ENCODE assay signal across 8 cellular contexts in the genomic region with DNA sequence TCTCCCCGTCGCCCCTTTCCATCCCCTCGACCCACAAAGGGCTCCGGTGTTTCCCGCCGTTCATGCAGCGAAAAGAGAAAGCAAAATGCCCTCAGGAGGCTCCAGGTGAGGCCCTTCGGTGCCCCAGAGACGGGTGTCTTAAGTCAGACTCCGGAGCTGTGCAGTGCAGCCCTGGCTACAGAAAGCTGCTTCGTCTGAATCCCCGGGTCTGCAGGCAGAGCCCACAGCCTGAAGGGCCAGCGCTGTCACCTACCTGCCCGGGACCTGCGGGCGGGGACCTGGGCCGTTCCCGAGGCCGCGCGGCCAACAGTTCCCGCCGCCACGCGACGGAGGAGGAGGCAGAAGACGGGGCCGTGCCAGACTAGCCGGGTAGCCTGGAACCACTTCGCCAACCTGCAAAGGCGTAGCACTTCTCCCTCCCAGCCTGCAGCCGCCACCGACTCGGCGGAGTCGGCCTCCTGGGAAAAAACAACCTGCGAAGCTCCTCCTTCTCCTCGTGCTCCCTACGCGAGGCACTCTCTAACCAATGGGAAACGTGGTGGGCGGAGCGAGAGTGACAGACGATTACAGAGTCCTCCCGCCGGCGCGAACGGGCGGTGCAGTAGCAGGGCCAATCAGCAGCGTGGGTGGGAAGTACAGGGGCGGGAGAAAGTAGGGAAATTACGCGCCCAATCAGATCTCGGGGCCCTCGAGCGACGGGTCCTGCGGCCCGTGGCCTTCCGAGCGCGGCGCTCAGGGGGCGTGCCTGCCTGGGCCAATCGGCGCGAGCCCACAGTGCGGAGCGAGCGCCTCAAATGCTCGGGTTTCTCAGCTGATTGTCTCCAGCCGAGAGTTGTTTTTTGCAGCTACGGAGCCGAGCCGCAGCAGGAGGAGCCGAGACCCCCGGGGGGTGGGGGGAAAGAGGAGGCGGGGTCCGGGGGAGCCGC. TPM values are rescaled to one million over a fixed set of nuclear protein-coding genes. Genes with fewer than 3 reads are reported as not detected.
A peak's percentile ranks its signal among the peaks of the same experiment; 100 is the strongest.
DNase-seq lines count a peak whose midpoint lies in the region; ATAC-seq and TF ChIP-seq lines count a peak whose summit lies in the region.

A gene with protein sequence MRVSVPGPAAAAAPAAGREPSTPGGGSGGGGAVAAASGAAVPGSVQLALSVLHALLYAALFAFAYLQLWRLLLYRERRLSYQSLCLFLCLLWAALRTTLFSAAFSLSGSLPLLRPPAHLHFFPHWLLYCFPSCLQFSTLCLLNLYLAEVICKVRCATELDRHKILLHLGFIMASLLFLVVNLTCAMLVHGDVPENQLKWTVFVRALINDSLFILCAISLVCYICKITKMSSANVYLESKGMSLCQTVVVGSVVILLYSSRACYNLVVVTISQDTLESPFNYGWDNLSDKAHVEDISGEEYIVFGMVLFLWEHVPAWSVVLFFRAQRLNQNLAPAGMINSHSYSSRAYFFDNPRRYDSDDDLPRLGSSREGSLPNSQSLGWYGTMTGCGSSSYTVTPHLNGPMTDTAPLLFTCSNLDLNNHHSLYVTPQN (plus strand): TSS at position 774 of the 926 bp plus-strand sequence. CDS start 312 bp downstream, outside the sequence.
A gene with protein sequence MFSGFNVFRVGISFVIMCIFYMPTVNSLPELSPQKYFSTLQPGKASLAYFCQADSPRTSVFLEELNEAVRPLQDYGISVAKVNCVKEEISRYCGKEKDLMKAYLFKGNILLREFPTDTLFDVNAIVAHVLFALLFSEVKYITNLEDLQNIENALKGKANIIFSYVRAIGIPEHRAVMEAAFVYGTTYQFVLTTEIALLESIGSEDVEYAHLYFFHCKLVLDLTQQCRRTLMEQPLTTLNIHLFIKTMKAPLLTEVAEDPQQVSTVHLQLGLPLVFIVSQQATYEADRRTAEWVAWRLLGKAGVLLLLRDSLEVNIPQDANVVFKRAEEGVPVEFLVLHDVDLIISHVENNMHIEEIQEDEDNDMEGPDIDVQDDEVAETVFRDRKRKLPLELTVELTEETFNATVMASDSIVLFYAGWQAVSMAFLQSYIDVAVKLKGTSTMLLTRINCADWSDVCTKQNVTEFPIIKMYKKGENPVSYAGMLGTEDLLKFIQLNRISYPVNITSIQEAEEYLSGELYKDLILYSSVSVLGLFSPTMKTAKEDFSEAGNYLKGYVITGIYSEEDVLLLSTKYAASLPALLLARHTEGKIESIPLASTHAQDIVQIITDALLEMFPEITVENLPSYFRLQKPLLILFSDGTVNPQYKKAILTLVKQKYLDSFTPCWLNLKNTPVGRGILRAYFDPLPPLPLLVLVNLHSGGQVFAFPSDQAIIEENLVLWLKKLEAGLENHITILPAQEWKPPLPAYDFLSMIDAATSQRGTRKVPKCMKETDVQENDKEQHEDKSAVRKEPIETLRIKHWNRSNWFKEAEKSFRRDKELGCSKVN (minus strand): TSS at position 443 of the 926 bp plus-strand sequence. CDS start 8,948 bp downstream, outside the sequence.

- POLR2A ChIA-PET in activated naive CD8-positive, alpha-beta T cell treated with anti-CD3 and anti-CD28 coated beads, Interleukin-2, amount 10 ng/mL, durations not matched to agents 7 days and 5 days (lab: Charles Lee), result interaction anchor here (0.6 to 2.1 kb wide), 18 partner anchors 9 to 239 kb away, joined by 3 to 14 read pairs (median 4); partner anchors contain the start of genes ERO1A, GNPNAT1, PTGER2 and STYX

- peaks cover 16% of the 10 kb centered on the region for H3K4me1 ChIP-seq in osteoblast (ENCODE audit: insufficient read depth, low read length)
- peaks cover 4 to 31% of the 10 kb centered on the region in 2 donors for H3K4me1 ChIP-seq in thoracic aorta (ENCODE audit: control insufficient read depth in 1 of 2, low read depth in 2 of 2)

- H3K9me3 ChIP-seq in osteoblast (ENCODE audit: low read depth, low read length) (no peaks in the 10 kb centered on the region), thoracic aorta (no peaks in the 10 kb centered on the region)

- H3K36me3 ChIP-seq in osteoblast (ENCODE audit: insufficient read depth, low read length) (no peaks in the 10 kb centered on the region), thoracic aorta (no peaks in the 10 kb centered on the region)

- H3K27me3 ChIP-seq in osteoblast (ENCODE audit: insufficient read depth, low read length) (no peaks in the 10 kb centered on the region), thoracic aorta (replicated peaks; ENCODE audit: insufficient read depth) (no peaks in the 10 kb centered on the region)

- no peaks in the 10 kb centered on the region for H3K9me3 Mint-ChIP-seq in activated naive CD8-positive, alpha-beta T cell treated with anti-CD3 and anti-CD28 coated beads, Interleukin-2, amount 10 ng/mL, durations not matched to agents 7 days and 5 days

- H3K4me2 ChIP-seq in osteoblast (ENCODE audit: insufficient read depth, low read length), result peak within 1 kb of the TSS; percentile 94

- peaks cover 26% of the 10 kb centered on the region for H3K4me1 Mint-ChIP-seq in activated naive CD8-positive, alpha-beta T cell treated with anti-CD3 and anti-CD28 coated beads, Interleukin-2, amount 10 ng/mL, durations not matched to agents 7 days and 5 days

- TF ChIP-seq CTCF in GM12864 (IDR thresholded peaks at IDR 0.05; ENCODE audit: low read depth, low read length, missing control alignments) (no peak), osteoblast (IDR thresholded peaks at IDR 0.05; ENCODE audit: extremely low read depth, low read depth, low read length) (no peak), thoracic aorta (IDR thresholded peaks at IDR 0.05) (no peak)

- peak within 1 kb of the TSS; percentile 87 for H3K27ac Mint-ChIP-seq in activated naive CD8-positive, alpha-beta T cell treated with anti-CD3 and anti-CD28 coated beads, Interleukin-2, amount 10 ng/mL, durations not matched to agents 7 days and 5 days

- H4K20me1 ChIP-seq in osteoblast (ENCODE audit: insufficient read depth, low read length), result no peaks in the 10 kb centered on the region

- peak within 1 kb of the TSS; percentile 95 for H3K4me3 Mint-ChIP-seq in activated naive CD8-positive, alpha-beta T cell treated with anti-CD3 and anti-CD28 coated beads, Interleukin-2, amount 10 ng/mL, durations not matched to agents 7 days and 5 days

- peak within 1 kb of the TSS; percentile 97 for H2AFZ ChIP-seq in osteoblast (ENCODE audit: low read length)

- DNase-seq in GM12864 (ENCODE audit: low read depth) (peak; percentile 97), NCI-H1105 treated with DMSO at 0.1 percent for 48 hours (lab: John Stamatoyannopoulos, UW) (peak; percentile 100), SKM-1 treated with dmso at 0.1 percent for 144 hours (lab: John Stamatoyannopoulos, UW; ENCODE audit: unreplicated experiment) (peak; percentile 92), head of caudate nucleus (peak; percentile 99 to 100 (median 100)), osteoblast (ENCODE audit: insufficient read length, low spot score, missing footprints) (peak; percentile 99), thoracic aorta (ENCODE audit: low spot score) (peak; percentile 100)
- DNase-seq in activated naive CD8-positive, alpha-beta T cell treated with anti-CD3 and anti-CD28 coated beads, Interleukin-2, amount 10 ng/mL, durations not matched to agents 7 days and 5 days, result peak; percentile 94

- intact Hi-C loops in head of caudate nucleus (cut with DNase I), result no loop called here

- peaks cover 8% of the 10 kb centered on the region for H3K36me3 Mint-ChIP-seq in activated naive CD8-positive, alpha-beta T cell treated with anti-CD3 and anti-CD28 coated beads, Interleukin-2, amount 10 ng/mL, durations not matched to agents 7 days and 5 days

- H3K79me2 ChIP-seq in osteoblast (ENCODE audit: insufficient read depth, low read length), result no peaks in the 10 kb centered on the region

- H3K27ac ChIP-seq in osteoblast (ENCODE audit: low read depth, low read length), result peak within 1 kb of the TSS; percentile 84
- H3K27ac ChIP-seq in thoracic aorta, result peak within 1 kb of the TSS; percentile 86 to 87

- H3K4me3 ChIP-seq in GM12864 (ENCODE audit: low read depth, low read length) (peak within 1 kb of the TSS; percentile 76), osteoblast (ENCODE audit: insufficient read depth, low read length) (peak within 1 kb of the TSS; percentile 87), thoracic aorta (peak within 1 kb of the TSS; percentile 82)

- H3K27me3 Mint-ChIP-seq in activated naive CD8-positive, alpha-beta T cell treated with anti-CD3 and anti-CD28 coated beads, Interleukin-2, amount 10 ng/mL, durations not matched to agents 7 days and 5 days, result peaks cover 26% of the 10 kb centered on the region

- ATAC-seq in HG02678 (IDR thresholded peaks at IDR 0.05; ENCODE audit: unreplicated experiment) (peak; percentile 93), thoracic aorta (ENCODE audit: insufficient number of reproducible peaks, low FRiP score, low read depth) (peak; percentile 89)
- ATAC-seq in activated naive CD8-positive, alpha-beta T cell treated with anti-CD3 and anti-CD28 coated beads, Interleukin-2, amount 10 ng/mL, durations not matched to agents 7 days and 5 days (ENCODE audit: low read depth), result peak; percentile 95

RNA-seq across cellular contexts. Expression of the first gene that starts in this region (rescaled TPM):
- total RNA-seq in activated naive CD8-positive, alpha-beta T cell treated with anti-CD3 and anti-CD28 coated beads, Interleukin-2, amount 10 ng/mL, durations not matched to agents 7 days and 5 days, result under 1 TPM; 0.45 to 0.47 TPM
- 0.36 and 0.59 TPM in 2 replicates for total RNA-seq in osteoblast
- total RNA-seq in thoracic aorta, result under 1 TPM; 0.14 to 0.99 TPM

RNA-seq across cellular contexts. Expression of the second gene that starts in this region (rescaled TPM):
- total RNA-seq in activated naive CD8-positive, alpha-beta T cell treated with anti-CD3 and anti-CD28 coated beads, Interleukin-2, amount 10 ng/mL, durations not matched to agents 7 days and 5 days, result 10 to 100 TPM; 10.1 to 13.2 TPM
- total RNA-seq in osteoblast (9.8 and 11.5 TPM in 2 replicates), thoracic aorta (10 to 100 TPM in 1 of 2 donors, 1 to 10 TPM in 1; 8.1 to 10.5 TPM)

Comparison
In these comparisons a context has a peak if more than half of its experiments do, and no peak if none do; other contexts are left out.
1. Peak in every context shown above with its lines: DNase-seq, ATAC-seq, H3K4me3 ChIP-seq and H3K27ac ChIP-seq.